In genomic region chr3:88113311-88114162, GRCh38 we compare ENCODE assay signal across 8 cellular contexts. TPM values are rescaled to one million over a fixed set of nuclear protein-coding genes. Genes with fewer than 3 reads are reported as not detected.
A peak's percentile ranks its signal among the peaks of the same experiment; 100 is the strongest.
DNase-seq lines count a peak whose midpoint lies in the region; ATAC-seq lines count a peak whose summit lies in the region.

No MANE protein-coding gene starts in this region.

- H3K9me3 ChIP-seq in CD8-positive, alpha-beta memory T cell (ENCODE audit: low read length) = no peaks in the 10 kb centered on the region

- ATAC-seq in GM19043 (IDR thresholded peaks at IDR 0.05; ENCODE audit: low read depth, unreplicated experiment) (peak; percentile 91), HG03139 (IDR thresholded peaks at IDR 0.05; ENCODE audit: unreplicated experiment) (peak; percentile 81)

- no peak overlapping the region for H3K4ac ChIP-seq in mesendoderm (ENCODE audit: low read depth, low read length)

- H3K56ac ChIP-seq in mesendoderm (ENCODE audit: low read length) = no peak overlapping the region

- H4K8ac ChIP-seq in mesendoderm (ENCODE audit: low read depth, low read length) = no peak overlapping the region

- no peak overlapping the region for H3K27ac ChIP-seq in CD8-positive, alpha-beta memory T cell (ENCODE audit: low read depth, low read length)
- no peak overlapping the region for H3K27ac ChIP-seq in mesendoderm (ENCODE audit: low read depth, low read length)

- no peak overlapping the region for H2BK5ac ChIP-seq in mesendoderm (ENCODE audit: low read length)

- no peak overlapping the region for H3K18ac ChIP-seq in mesendoderm (ENCODE audit: low read length)

- no peak overlapping the region for H2AK5ac ChIP-seq in mesendoderm (ENCODE audit: low read length)

- peaks cover 25 to 30% (median 26%) of the 10 kb centered on the region in 3 donors for H3K4me1 Mint-ChIP-seq in CD8-positive, alpha-beta memory T cell

- no peak overlapping the region for H2BK15ac ChIP-seq in mesendoderm (replicated peaks; ENCODE audit: low read depth)

- H3K27me3 ChIP-seq in CD8-positive, alpha-beta memory T cell (ENCODE audit: insufficient read depth, low read length, poor library complexity, severe bottlenecking) = no peaks in the 10 kb centered on the region
- no peaks in the 10 kb centered on the region for H3K27me3 ChIP-seq in mesendoderm (ENCODE audit: insufficient read depth, low read length, poor library complexity)

- H2BK120ac ChIP-seq in mesendoderm (ENCODE audit: low read depth, low read length) = no peak overlapping the region

- no peaks in the 10 kb centered on the region for H3K4me1 ChIP-seq in CD8-positive, alpha-beta memory T cell (ENCODE audit: insufficient read depth, low read length)
- H3K4me1 ChIP-seq in mesendoderm (ENCODE audit: control insufficient read depth, low read depth, low read length) = no peaks in the 10 kb centered on the region

- peaks cover 6 to 40% (median 17%) of the 10 kb centered on the region in 3 donors for H3K36me3 Mint-ChIP-seq in CD8-positive, alpha-beta memory T cell

- H3K9ac ChIP-seq in mesendoderm (ENCODE audit: low read length) = no peak overlapping the region

- DNase-seq in CD8-positive, alpha-beta memory T cell = peak; percentile 8 to 65 (median 48)
- DNase-seq in NCI-H226 (peak; percentile 22), mesendoderm (peak; percentile 84)
- DNase-seq in activated CD4-positive, alpha-beta T cell treated with anti-CD3 and anti-CD28 coated beads for 1 hour = peak; percentile 13
- peak; percentile 21 for DNase-seq in effector CD8-positive, alpha-beta T cell (lab: John Stamatoyannopoulos, UW)
- DNase-seq in stimulated activated CD8-positive, alpha-beta memory T cell treated with anti-CD3 and anti-CD28 coated beads, Interleukin-4, amount 100 ng/mL, for 48 hours = peak; percentile 54

- H3K27ac Mint-ChIP-seq in CD8-positive, alpha-beta memory T cell = peak overlapping the region in 6 of 8 donors; percentile 11 to 73 (median 55)

- H3K36me3 ChIP-seq in CD8-positive, alpha-beta memory T cell (ENCODE audit: insufficient read depth, low read length) = peaks cover 5% of the 10 kb centered on the region
- no peaks in the 10 kb centered on the region for H3K36me3 ChIP-seq in mesendoderm (ENCODE audit: control insufficient read depth, insufficient read depth, low read length)

- no peaks in the 10 kb centered on the region for H3K79me2 ChIP-seq in mesendoderm (ENCODE audit: control insufficient read depth, insufficient read depth, low read length)

- H4K5ac ChIP-seq in mesendoderm (ENCODE audit: low read length) = no peak overlapping the region

- H3K4me3 Mint-ChIP-seq in CD8-positive, alpha-beta memory T cell = no peak overlapping the region

- no peak overlapping the region for H3K4me2 ChIP-seq in mesendoderm (ENCODE audit: low read length)

- WGBS in mesendoderm (ENCODE audit: extremely low coverage, insufficient coverage, low lambda C conversion rate) = no CpG with 5 or more reads among the region's 5 CpGs

- H3K79me1 ChIP-seq in mesendoderm (ENCODE audit: low read length) = peaks cover 2% of the 10 kb centered on the region

- H3K27me3 Mint-ChIP-seq in CD8-positive, alpha-beta memory T cell = no peaks in the 10 kb centered on the region

- no peaks in the 10 kb centered on the region for H3K9me3 Mint-ChIP-seq in CD8-positive, alpha-beta memory T cell

- POLR2A ChIA-PET in CD8-positive, alpha-beta memory T cell (lab: Charles Lee) = interaction anchor here (0.8 kb wide), 1 partner anchor 36 kb away, joined by 3 read pairs; no protein-coding TSS in a partner anchor

- CTCF ChIA-PET in CD8-positive, alpha-beta memory T cell (lab: Charles Lee) = interaction anchor here (0.7 to 2.0 kb wide), 13 partner anchors 11 to 815 kb away, joined by 3 to 11 read pairs (median 5); partner anchors contain the start of genes C3orf38, CGGBP1 and ZNF654

- no peak overlapping the region for H3K4me3 ChIP-seq in CD8-positive, alpha-beta memory T cell (ENCODE audit: low read length)
- no peak overlapping the region for H3K4me3 ChIP-seq in mesendoderm (ENCODE audit: low read length)

- no peak overlapping the region for H3K23ac ChIP-seq in mesendoderm (ENCODE audit: low read length)

RNA-seq across cellular contexts. Expression of gene C3orf38, which starts 36.2 kb away (rescaled TPM):
- total RNA-seq in CD8-positive, alpha-beta memory T cell = 10 to 100 TPM; 25.9 to 28.2 TPM
- 19.4 TPM for polyA plus RNA-seq in CD8-positive, alpha-beta memory T cell
- polyA plus RNA-seq in mesendoderm (2013, experiment 1 of 2) = 21.7 TPM
- 22.6 TPM for polyA plus RNA-seq in mesendoderm (2013, experiment 2 of 2)

RNA-seq across cellular contexts. Expression of gene ZNF654, which starts 54.5 kb away (rescaled TPM):
- 10 to 100 TPM; 16.0 to 16.4 TPM for total RNA-seq in CD8-positive, alpha-beta memory T cell
- polyA plus RNA-seq in CD8-positive, alpha-beta memory T cell = 11.6 TPM
- polyA plus RNA-seq in mesendoderm (2013, experiment 1 of 2) = 2.8 TPM
- polyA plus RNA-seq in mesendoderm (2013, experiment 2 of 2) = 3.2 TPM

RNA-seq across cellular contexts. Expression of gene CGGBP1, which starts 54.7 kb away (rescaled TPM):
- total RNA-seq in CD8-positive, alpha-beta memory T cell = 10 to 100 TPM; 94.5 to 95.9 TPM
- polyA plus RNA-seq in CD8-positive, alpha-beta memory T cell = 84.7 TPM
- polyA plus RNA-seq in mesendoderm (2013, experiment 1 of 2) = 39.6 TPM
- polyA plus RNA-seq in mesendoderm (2013, experiment 2 of 2) = 38.6 TPM

Comparison
In these comparisons a context has a peak if more than half of its experiments do, and no peak if none do; other contexts are left out.
1. DNase-seq: peak in every context shown above with its lines; median percentile 84 in mesendoderm; 54 in stimulated activated CD8-positive, alpha-beta memory T cell treated with anti-CD3 and anti-CD28 coated beads, Interleukin-4, amount 100 ng/mL, for 48 hours; 48 in CD8-positive, alpha-beta memory T cell; 22 in NCI-H226; 21 in effector CD8-positive, alpha-beta T cell; 13 in activated CD4-positive, alpha-beta T cell treated with anti-CD3 and anti-CD28 coated beads for 1 hour.